ENCODE assay signal across 26 cellular contexts in the genomic region with DNA sequence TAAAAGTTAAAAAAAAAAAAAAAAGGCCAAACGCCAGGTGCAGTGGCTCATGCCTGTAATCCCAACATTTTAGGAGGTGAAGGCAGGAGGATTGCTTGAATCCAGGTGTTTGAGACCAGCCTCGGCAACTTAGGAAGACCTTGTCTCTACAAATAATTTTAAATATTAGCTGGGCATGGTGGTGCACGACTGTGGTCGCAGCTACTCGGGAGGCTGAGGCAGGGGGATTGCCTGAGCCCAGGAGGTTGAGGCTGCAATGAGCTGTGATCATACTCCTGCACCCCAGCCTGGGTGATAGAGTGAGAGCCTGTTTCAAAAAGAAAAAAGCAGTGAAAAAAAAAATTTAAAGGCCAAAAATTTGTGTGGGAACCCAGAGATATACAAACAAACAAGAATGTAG. TPM values are rescaled to one million over a fixed set of nuclear protein-coding genes. Genes with fewer than 3 reads are reported as not detected.
DNase-seq lines count a peak whose midpoint lies in the region; ATAC-seq and TF ChIP-seq lines count a peak whose summit lies in the region.
"Had no signal": no experiment of that assay in that cellular context is flagged by ENCODE, and none has a peak within 500 bp of the region (broad histone marks: within the 10 kb centered on the region; RNA-seq: fewer than 3 reads in every experiment).

No MANE protein-coding gene starts in this region.

- CTCF ChIA-PET in activated CD8-positive, alpha-beta memory T cell treated with anti-CD3 and anti-CD28 coated beads, Interleukin-2, amount 10 ng/mL, durations not matched to agents 7 days and 5 days (lab: Charles Lee), result interaction anchor here (0.7 to 1.2 kb wide), 2 partner anchors 310 to 589 kb away, joined by 3 to 4 read pairs; a partner anchor contains a TSS
- CTCF ChIA-PET in T-cell (lab: Charles Lee), result no interaction called here
- CTCF ChIA-PET in RWPE1 (lab: Yijun Ruan, JAX), result no interaction called here

- peaks cover 7% of the 10 kb centered on the region for H3K9me3 Mint-ChIP-seq in activated CD8-positive, alpha-beta memory T cell treated with anti-CD3 and anti-CD28 coated beads, Interleukin-2, amount 10 ng/mL, durations not matched to agents 7 days and 5 days (ENCODE audit: low read depth)
- peaks cover 0 to 7% (median 0%) of the 10 kb centered on the region in 3 donors for H3K9me3 Mint-ChIP-seq in T-cell
- peaks cover 3 to 10% of the 10 kb centered on the region in 2 donors for H3K9me3 Mint-ChIP-seq in effector memory CD8-positive, alpha-beta T cell

- no peak overlapping the region for H3K4me3 Mint-ChIP-seq in activated CD8-positive, alpha-beta memory T cell treated with anti-CD3 and anti-CD28 coated beads, Interleukin-2, amount 10 ng/mL, durations not matched to agents 7 days and 5 days
- no peak overlapping the region for H3K4me3 Mint-ChIP-seq in T-cell
- peak overlapping the region in 1 of 2 donors; percentile 51 for H3K4me3 Mint-ChIP-seq in effector memory CD8-positive, alpha-beta T cell

- H3K27ac ChIP-seq in RWPE1, result no peak overlapping the region
- H3K27ac ChIP-seq: SJSA1 had no signal

- peak overlapping the region; percentile 14 for H3K27ac Mint-ChIP-seq in activated CD8-positive, alpha-beta memory T cell treated with anti-CD3 and anti-CD28 coated beads, Interleukin-2, amount 10 ng/mL, durations not matched to agents 7 days and 5 days
- H3K27ac Mint-ChIP-seq in T-cell, result peak overlapping the region; percentile 65 to 97
- H3K27ac Mint-ChIP-seq in effector memory CD8-positive, alpha-beta T cell, result peak overlapping the region; percentile 93 to 96

- no peak for TF ChIP-seq CTCF in RWPE1 (conservative IDR thresholded peaks at IDR 0.05; ENCODE audit: low read depth)

- no peak for DNase-seq in activated CD8-positive, alpha-beta memory T cell treated with anti-CD3 and anti-CD28 coated beads, Interleukin-2, amount 10 ng/mL, durations not matched to agents 7 days and 5 days
- DNase-seq in activated CD8-positive, alpha-beta memory T cell treated with anti-CD3 and anti-CD28 coated beads for 24 hours, result no peak
- no peak for DNase-seq in T-cell
- no peak for DNase-seq in effector memory CD8-positive, alpha-beta T cell
- DNase-seq in RWPE1 (ENCODE audit: low spot score), result no peak
- no peak for DNase-seq in T-helper 1 cell
- DNase-seq: COR-L47; DMS53; HCEC 1CT; IMR-90; KG1; MG63; NCI-H1105 treated with DMSO at 0.1 percent for 48 hours; NCI-H146; NCI-H2029; NCI-H446 treated with DMSO at 0.1 percent for 48 hours; NCI-H526; NCI-H82; NK-92 treated with Interleukin-12 subunit alpha and Interleukin-12 subunit beta, amount 100 ng/mL, for 24 hours; PC-3; Right ventricle myocardium superior had no signal

- peaks cover 10% of the 10 kb centered on the region for H3K36me3 Mint-ChIP-seq in activated CD8-positive, alpha-beta memory T cell treated with anti-CD3 and anti-CD28 coated beads, Interleukin-2, amount 10 ng/mL, durations not matched to agents 7 days and 5 days
- no peaks in the 10 kb centered on the region for H3K36me3 Mint-ChIP-seq in T-cell
- peaks cover 21% of the 10 kb centered on the region for H3K36me3 Mint-ChIP-seq in effector memory CD8-positive, alpha-beta T cell (ENCODE audit: insufficient read depth)

- peaks cover 5% of the 10 kb centered on the region for H3K27me3 Mint-ChIP-seq in activated CD8-positive, alpha-beta memory T cell treated with anti-CD3 and anti-CD28 coated beads, Interleukin-2, amount 10 ng/mL, durations not matched to agents 7 days and 5 days
- H3K27me3 Mint-ChIP-seq in T-cell, result peaks cover under 1 to 5% of the 10 kb centered on the region in 2 donors
- no peaks in the 10 kb centered on the region for H3K27me3 Mint-ChIP-seq in effector memory CD8-positive, alpha-beta T cell

- POLR2A ChIA-PET in T-cell (lab: Charles Lee) (no interaction called here), RWPE1 (lab: Yijun Ruan, JAX; ENCODE audit: low non-redundant PET) (no interaction called here)

- ATAC-seq in activated CD8-positive, alpha-beta memory T cell treated with anti-CD3 and anti-CD28 coated beads, Interleukin-2, amount 10 ng/mL, durations not matched to agents 7 days and 5 days, result no peak
- ATAC-seq in T-cell (replicated peaks in 1 of 4) (no peak), GM21717 (IDR thresholded peaks at IDR 0.05; ENCODE audit: unreplicated experiment) (no peak)
- ATAC-seq in effector memory CD8-positive, alpha-beta T cell (replicated peaks), result no peak
- ATAC-seq: PC-3 had no signal

- H3K4me1 Mint-ChIP-seq in activated CD8-positive, alpha-beta memory T cell treated with anti-CD3 and anti-CD28 coated beads, Interleukin-2, amount 10 ng/mL, durations not matched to agents 7 days and 5 days, result peaks cover 38% of the 10 kb centered on the region
- H3K4me1 Mint-ChIP-seq in T-cell, result peaks cover 37 to 54% (median 43%) of the 10 kb centered on the region in 3 donors
- peaks cover 42 to 43% of the 10 kb centered on the region in 2 donors for H3K4me1 Mint-ChIP-seq in effector memory CD8-positive, alpha-beta T cell (ENCODE audit: low read depth in 2 of 2)

RNA-seq across cellular contexts. Expression of a gene that starts 2.7 kb away (rescaled TPM):
- 1 to 10 TPM in 1 of 2 experiments, under 1 TPM in 1; 0.26 to 1.1 TPM for total RNA-seq in activated CD8-positive, alpha-beta memory T cell treated with anti-CD3 and anti-CD28 coated beads, Interleukin-2, amount 10 ng/mL, durations not matched to agents 7 days and 5 days
- total RNA-seq in T-cell, result 10 to 100 TPM in 3 of 5 donors, 1 to 10 TPM in 2; 4.7 to 21.7 (median 17.8) TPM
- total RNA-seq: A172, Daoy, G401, IMR-90, PC-3, SJSA1 had no signal

RNA-seq across cellular contexts. Expression of a gene that starts 6.8 kb away (rescaled TPM):
- total RNA-seq in activated CD8-positive, alpha-beta memory T cell treated with anti-CD3 and anti-CD28 coated beads, Interleukin-2, amount 10 ng/mL, durations not matched to agents 7 days and 5 days, result 10 to 100 TPM; 12.3 to 20.6 TPM
- 10 to 100 TPM; 31.3 to 91.0 (median 75.7) TPM for total RNA-seq in T-cell

RNA-seq across cellular contexts. Expression of a gene that starts 45.7 kb away (rescaled TPM):
- total RNA-seq in activated CD8-positive, alpha-beta memory T cell treated with anti-CD3 and anti-CD28 coated beads, Interleukin-2, amount 10 ng/mL, durations not matched to agents 7 days and 5 days, result 10 to 100 TPM; 15.4 to 18.3 TPM
- 10 to 100 TPM; 26.6 to 44.6 (median 42.1) TPM for total RNA-seq in T-cell

Comparison
In these comparisons a context has a peak if more than half of its experiments do, and no peak if none do; other contexts are left out.
1. H3K27ac Mint-ChIP-seq: peak in every context shown above with its lines; median percentile 94 in effector memory CD8-positive, alpha-beta T cell; 81 in T-cell; 14 in activated CD8-positive, alpha-beta memory T cell treated with anti-CD3 and anti-CD28 coated beads, Interleukin-2, amount 10 ng/mL, durations not matched to agents 7 days and 5 days.